ENCODE assay signal across 1 cellular context in genomic region chr1:210340311-210340710, GRCh38.
A peak's percentile ranks its signal among the peaks of the same experiment; 100 is the strongest.
TF ChIP-seq lines count a peak whose summit lies in the region.

No MANE protein-coding gene starts in this region.

TF ChIP-seq in GM12878, 131 proteins besides CTCF, POLR2A, EP300 and RAD21 (continued from another document):
- TF ChIP-seq SKIL (IDR thresholded peaks at IDR 0.05; ENCODE audit: low read depth, poor library complexity, severe bottlenecking) (peak; percentile 46), MEF2A (IDR thresholded peaks at IDR 0.05; ENCODE audit: insufficient read depth, low read depth, low read length) (no peak), NFYA (IDR thresholded peaks at IDR 0.05; ENCODE audit: borderline replicate concordance, low read depth, low read length) (no peak), CHD1 (IDR thresholded peaks at IDR 0.05; ENCODE audit: low read depth, low read length) (no peak), NFXL1 (IDR thresholded peaks at IDR 0.05; ENCODE audit: borderline replicate concordance) (no peak), PBX3 (IDR thresholded peaks at IDR 0.05; ENCODE audit: insufficient replicate concordance, low read depth, low read length) (no peak), SIN3A (IDR thresholded peaks at IDR 0.05; ENCODE audit: low read depth, low read length) (no peak), MTA2 (IDR thresholded peaks at IDR 0.05; ENCODE audit: low read depth) (peak; percentile 45; the same call in 1 of the 2 replicates), CREB1 (IDR thresholded peaks at IDR 0.05; ENCODE audit: low read depth) (no peak), LARP7 (IDR thresholded peaks at IDR 0.05) (no peak), SPI1 (IDR thresholded peaks at IDR 0.05; ENCODE audit: borderline replicate concordance, insufficient read depth, low read depth, low read length) (no peak), CEBPB (IDR thresholded peaks at IDR 0.05; ENCODE audit: borderline replicate concordance in 1 of 2, low read depth in 2 of 2, low read length in 2 of 2) (no peak), FOXK2 (IDR thresholded peaks at IDR 0.05) (no peak), ATF3 (IDR thresholded peaks at IDR 0.05; ENCODE audit: borderline replicate concordance, extremely low read depth, low read depth, low read length) (no peak), RBBP5 (conservative IDR thresholded peaks at IDR 0.05) (no peak), ESRRA (IDR thresholded peaks at IDR 0.05; ENCODE audit: low read length) (no peak), HDGF (IDR thresholded peaks at IDR 0.05) (no peak), MLLT1 (IDR thresholded peaks at IDR 0.05) (0 out of 2 replicates have a peak, but pooled peaks have one; percentile 19), DPF2 (IDR thresholded peaks at IDR 0.05) (no peak), MTA3 (IDR thresholded peaks at IDR 0.05; ENCODE audit: borderline replicate concordance, low read length) (no peak), RELB (IDR thresholded peaks at IDR 0.05; ENCODE audit: low read depth) (0 out of 2 replicates have a peak, but pooled peaks have one; percentile 41), E2F8 (IDR thresholded peaks at IDR 0.05; ENCODE audit: low read depth, partially characterized antibody) (no peak), MXI1 (IDR thresholded peaks at IDR 0.05; ENCODE audit: low read depth, low read length) (no peak), CREM (IDR thresholded peaks at IDR 0.05; ENCODE audit: low read depth) (no peak), FOXM1 (IDR thresholded peaks at IDR 0.05; ENCODE audit: low read depth, low read length) (no peak), CHD4 (IDR thresholded peaks at IDR 0.05) (no peak), CBX3 (IDR thresholded peaks at IDR 0.05; ENCODE audit: borderline replicate concordance, low read depth) (no peak)
- TF ChIP-seq, protein P1, sequence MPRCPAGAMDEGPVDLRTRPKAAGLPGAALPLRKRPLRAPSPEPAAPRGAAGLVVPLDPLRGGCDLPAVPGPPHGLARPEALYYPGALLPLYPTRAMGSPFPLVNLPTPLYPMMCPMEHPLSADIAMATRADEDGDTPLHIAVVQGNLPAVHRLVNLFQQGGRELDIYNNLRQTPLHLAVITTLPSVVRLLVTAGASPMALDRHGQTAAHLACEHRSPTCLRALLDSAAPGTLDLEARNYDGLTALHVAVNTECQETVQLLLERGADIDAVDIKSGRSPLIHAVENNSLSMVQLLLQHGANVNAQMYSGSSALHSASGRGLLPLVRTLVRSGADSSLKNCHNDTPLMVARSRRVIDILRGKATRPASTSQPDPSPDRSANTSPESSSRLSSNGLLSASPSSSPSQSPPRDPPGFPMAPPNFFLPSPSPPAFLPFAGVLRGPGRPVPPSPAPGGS (IDR thresholded peaks at IDR 0.05; ENCODE audit: borderline replicate concordance, insufficient read depth, low read depth, low read length, poor library complexity, severe bottlenecking), result no peak
- TF ChIP-seq, protein P2, sequence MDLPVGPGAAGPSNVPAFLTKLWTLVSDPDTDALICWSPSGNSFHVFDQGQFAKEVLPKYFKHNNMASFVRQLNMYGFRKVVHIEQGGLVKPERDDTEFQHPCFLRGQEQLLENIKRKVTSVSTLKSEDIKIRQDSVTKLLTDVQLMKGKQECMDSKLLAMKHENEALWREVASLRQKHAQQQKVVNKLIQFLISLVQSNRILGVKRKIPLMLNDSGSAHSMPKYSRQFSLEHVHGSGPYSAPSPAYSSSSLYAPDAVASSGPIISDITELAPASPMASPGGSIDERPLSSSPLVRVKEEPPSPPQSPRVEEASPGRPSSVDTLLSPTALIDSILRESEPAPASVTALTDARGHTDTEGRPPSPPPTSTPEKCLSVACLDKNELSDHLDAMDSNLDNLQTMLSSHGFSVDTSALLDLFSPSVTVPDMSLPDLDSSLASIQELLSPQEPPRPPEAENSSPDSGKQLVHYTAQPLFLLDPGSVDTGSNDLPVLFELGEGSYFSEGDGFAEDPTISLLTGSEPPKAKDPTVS (IDR thresholded peaks at IDR 0.05; ENCODE audit: low read depth, low read length), result no peak
- TF ChIP-seq, protein P3, sequence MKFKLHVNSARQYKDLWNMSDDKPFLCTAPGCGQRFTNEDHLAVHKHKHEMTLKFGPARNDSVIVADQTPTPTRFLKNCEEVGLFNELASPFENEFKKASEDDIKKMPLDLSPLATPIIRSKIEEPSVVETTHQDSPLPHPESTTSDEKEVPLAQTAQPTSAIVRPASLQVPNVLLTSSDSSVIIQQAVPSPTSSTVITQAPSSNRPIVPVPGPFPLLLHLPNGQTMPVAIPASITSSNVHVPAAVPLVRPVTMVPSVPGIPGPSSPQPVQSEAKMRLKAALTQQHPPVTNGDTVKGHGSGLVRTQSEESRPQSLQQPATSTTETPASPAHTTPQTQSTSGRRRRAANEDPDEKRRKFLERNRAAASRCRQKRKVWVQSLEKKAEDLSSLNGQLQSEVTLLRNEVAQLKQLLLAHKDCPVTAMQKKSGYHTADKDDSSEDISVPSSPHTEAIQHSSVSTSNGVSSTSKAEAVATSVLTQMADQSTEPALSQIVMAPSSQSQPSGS (IDR thresholded peaks at IDR 0.05; ENCODE audit: low read length), result no peak
- TF ChIP-seq, protein P4, sequence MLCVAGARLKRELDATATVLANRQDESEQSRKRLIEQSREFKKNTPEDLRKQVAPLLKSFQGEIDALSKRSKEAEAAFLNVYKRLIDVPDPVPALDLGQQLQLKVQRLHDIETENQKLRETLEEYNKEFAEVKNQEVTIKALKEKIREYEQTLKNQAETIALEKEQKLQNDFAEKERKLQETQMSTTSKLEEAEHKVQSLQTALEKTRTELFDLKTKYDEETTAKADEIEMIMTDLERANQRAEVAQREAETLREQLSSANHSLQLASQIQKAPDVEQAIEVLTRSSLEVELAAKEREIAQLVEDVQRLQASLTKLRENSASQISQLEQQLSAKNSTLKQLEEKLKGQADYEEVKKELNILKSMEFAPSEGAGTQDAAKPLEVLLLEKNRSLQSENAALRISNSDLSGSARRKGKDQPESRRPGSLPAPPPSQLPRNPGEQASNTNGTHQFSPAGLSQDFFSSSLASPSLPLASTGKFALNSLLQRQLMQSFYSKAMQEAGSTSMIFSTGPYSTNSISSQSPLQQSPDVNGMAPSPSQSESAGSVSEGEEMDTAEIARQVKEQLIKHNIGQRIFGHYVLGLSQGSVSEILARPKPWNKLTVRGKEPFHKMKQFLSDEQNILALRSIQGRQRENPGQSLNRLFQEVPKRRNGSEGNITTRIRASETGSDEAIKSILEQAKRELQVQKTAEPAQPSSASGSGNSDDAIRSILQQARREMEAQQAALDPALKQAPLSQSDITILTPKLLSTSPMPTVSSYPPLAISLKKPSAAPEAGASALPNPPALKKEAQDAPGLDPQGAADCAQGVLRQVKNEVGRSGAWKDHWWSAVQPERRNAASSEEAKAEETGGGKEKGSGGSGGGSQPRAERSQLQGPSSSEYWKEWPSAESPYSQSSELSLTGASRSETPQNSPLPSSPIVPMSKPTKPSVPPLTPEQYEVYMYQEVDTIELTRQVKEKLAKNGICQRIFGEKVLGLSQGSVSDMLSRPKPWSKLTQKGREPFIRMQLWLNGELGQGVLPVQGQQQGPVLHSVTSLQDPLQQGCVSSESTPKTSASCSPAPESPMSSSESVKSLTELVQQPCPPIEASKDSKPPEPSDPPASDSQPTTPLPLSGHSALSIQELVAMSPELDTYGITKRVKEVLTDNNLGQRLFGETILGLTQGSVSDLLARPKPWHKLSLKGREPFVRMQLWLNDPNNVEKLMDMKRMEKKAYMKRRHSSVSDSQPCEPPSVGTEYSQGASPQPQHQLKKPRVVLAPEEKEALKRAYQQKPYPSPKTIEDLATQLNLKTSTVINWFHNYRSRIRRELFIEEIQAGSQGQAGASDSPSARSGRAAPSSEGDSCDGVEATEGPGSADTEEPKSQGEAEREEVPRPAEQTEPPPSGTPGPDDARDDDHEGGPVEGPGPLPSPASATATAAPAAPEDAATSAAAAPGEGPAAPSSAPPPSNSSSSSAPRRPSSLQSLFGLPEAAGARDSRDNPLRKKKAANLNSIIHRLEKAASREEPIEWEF (IDR thresholded peaks at IDR 0.05; ENCODE audit: insufficient replicate concordance, low read depth, low read length), result no peak
